10 cellular contexts compared by ENCODE assay signal in genomic region chr2:240997141-240997855, GRCh38. TPM values are rescaled to one million over a fixed set of nuclear protein-coding genes. Genes with fewer than 3 reads are reported as not detected.
A peak's percentile ranks its signal among the peaks of the same experiment; 100 is the strongest.
DNase-seq lines count a peak whose midpoint lies in the region; ATAC-seq, FAIRE-seq and TF ChIP-seq lines count a peak whose summit lies in the region.
"Had no signal": no experiment of that assay in that cellular context is flagged by ENCODE, and none has a peak within 500 bp of the region (broad histone marks: within the 10 kb centered on the region; RNA-seq: fewer than 3 reads in every experiment).

No MANE protein-coding gene starts in this region.

- H3K9ac ChIP-seq in endodermal cell (ENCODE audit: extremely low read depth, low read length, poor library complexity, severe bottlenecking) = no peak overlapping the region
- peak overlapping the region; percentile 59 for H3K9ac ChIP-seq in mucosa of stomach (ENCODE audit: low read length)

- DNase-seq in activated CD8-positive, alpha-beta T cell treated with anti-CD3 and anti-CD28 coated beads for 36 hours = no peak
- no peak for DNase-seq in activated CD8-positive, alpha-beta T cell treated with anti-CD3 and anti-CD28 coated beads, Interleukin-2, amount 10 ng/mL, durations not matched to agents 7 days and 5 days
- DNase-seq in endodermal cell (peak; percentile 44), upper lobe of left lung (peak in 1 of 2 donors; percentile 56), NCI-H748 treated with DMSO at 0.1 percent for 48 hours (lab: John Stamatoyannopoulos, UW) (no peak), GM10248 (ENCODE audit: extremely low spot score) (no peak), GM12892 (ENCODE audit: insufficient read length) (no peak)
- DNase-seq: activated effector memory CD4-positive, alpha-beta T cell treated with anti-CD3 and anti-CD28 coated beads, Interleukin-2, amount 50 U/mL, for 16 hours had no signal

- H3K27me3 ChIP-seq in endodermal cell (ENCODE audit: control insufficient read depth, insufficient read depth, low read length, poor library complexity, severe bottlenecking) (peaks cover 48% of the 10 kb centered on the region), mucosa of stomach (ENCODE audit: control insufficient read depth, insufficient read depth, low read length) (peaks cover 19% of the 10 kb centered on the region), upper lobe of left lung (no peaks in the 10 kb centered on the region)

- no peak for TF ChIP-seq EP300 in upper lobe of left lung (IDR thresholded peaks at IDR 0.05)

- peak overlapping the region; percentile 46 for H3K4me3 Mint-ChIP-seq in activated CD8-positive, alpha-beta T cell treated with anti-CD3 and anti-CD28 coated beads for 36 hours
- no peak overlapping the region for H3K4me3 Mint-ChIP-seq in activated CD8-positive, alpha-beta T cell treated with anti-CD3 and anti-CD28 coated beads, Interleukin-2, amount 10 ng/mL, durations not matched to agents 7 days and 5 days
- peak overlapping the region; percentile 38 for H3K4me3 Mint-ChIP-seq in endodermal cell

- WGBS in endodermal cell (ENCODE audit: insufficient coverage in 1 of 2, insufficient read length in 1 of 2), 2 experiments = 86 to 90% methylated on average over 13 to 16 of the region's 16 CpGs
- 30 to 39% methylated on average over 3 to 16 of the region's 16 CpGs for WGBS in upper lobe of left lung, 2 donors

- no peaks in the 10 kb centered on the region for H3K9me3 Mint-ChIP-seq in activated CD8-positive, alpha-beta T cell treated with anti-CD3 and anti-CD28 coated beads for 36 hours
- no peaks in the 10 kb centered on the region for H3K9me3 Mint-ChIP-seq in activated CD8-positive, alpha-beta T cell treated with anti-CD3 and anti-CD28 coated beads, Interleukin-2, amount 10 ng/mL, durations not matched to agents 7 days and 5 days (ENCODE audit: insufficient read depth)
- no peaks in the 10 kb centered on the region for H3K9me3 Mint-ChIP-seq in endodermal cell

- POLR2A ChIA-PET in activated CD8-positive, alpha-beta T cell treated with anti-CD3 and anti-CD28 coated beads for 36 hours (lab: Charles Lee) = interaction anchor here (0.6 kb wide), 1 partner anchor 15 kb away, joined by 3 read pairs; no protein-coding TSS in a partner anchor
- POLR2A ChIA-PET in activated CD8-positive, alpha-beta T cell treated with anti-CD3 and anti-CD28 coated beads, Interleukin-2, amount 10 ng/mL, durations not matched to agents 7 days and 5 days (lab: Charles Lee) = no interaction called here
- POLR2A ChIA-PET in GM10248 (lab: Yijun Ruan, JAX) = no interaction called here

- no peak for ATAC-seq in activated CD8-positive, alpha-beta T cell treated with anti-CD3 and anti-CD28 coated beads for 36 hours
- no peak for ATAC-seq in activated CD8-positive, alpha-beta T cell treated with anti-CD3 and anti-CD28 coated beads, Interleukin-2, amount 10 ng/mL, durations not matched to agents 7 days and 5 days
- ATAC-seq in upper lobe of left lung (ENCODE audit: low FRiP score in 2 of 2) = no peak

- H3K27me3 Mint-ChIP-seq in activated CD8-positive, alpha-beta T cell treated with anti-CD3 and anti-CD28 coated beads for 36 hours = peaks cover 15% of the 10 kb centered on the region
- H3K27me3 Mint-ChIP-seq in activated CD8-positive, alpha-beta T cell treated with anti-CD3 and anti-CD28 coated beads, Interleukin-2, amount 10 ng/mL, durations not matched to agents 7 days and 5 days (ENCODE audit: low read depth) = peaks cover 25% of the 10 kb centered on the region
- peaks cover 31% of the 10 kb centered on the region for H3K27me3 Mint-ChIP-seq in endodermal cell (ENCODE audit: insufficient read depth)

- H3K9me3 ChIP-seq in endodermal cell (ENCODE audit: control insufficient read depth, low read length) (no peaks in the 10 kb centered on the region), mucosa of stomach (ENCODE audit: control insufficient read depth, low read length) (no peaks in the 10 kb centered on the region), upper lobe of left lung (no peaks in the 10 kb centered on the region)

- no peak overlapping the region for H3K4me3 ChIP-seq in endodermal cell (ENCODE audit: low read length)
- H3K4me3 ChIP-seq in mucosa of stomach (ENCODE audit: low read length) = peak overlapping the region; percentile 46
- H3K4me3 ChIP-seq in upper lobe of left lung = peak overlapping the region in 3 of 4 donors; percentile 76 to 83 (median 81)

- H3K27ac ChIP-seq in endodermal cell (ENCODE audit: low read depth, low read length) (no peak overlapping the region), upper lobe of left lung (peak overlapping the region; percentile 83 to 89 (median 89))

- intact Hi-C loops in activated CD8-positive, alpha-beta T cell treated with anti-CD3 and anti-CD28 coated beads for 36 hours (cut with micrococcal nuclease) = no loop called here

- CTCF ChIA-PET in activated CD8-positive, alpha-beta T cell treated with anti-CD3 and anti-CD28 coated beads for 36 hours (lab: Charles Lee) = no interaction called here
- CTCF ChIA-PET in activated CD8-positive, alpha-beta T cell treated with anti-CD3 and anti-CD28 coated beads, Interleukin-2, amount 10 ng/mL, durations not matched to agents 7 days and 5 days (lab: Charles Lee) = interaction anchor here (0.8 kb wide), 1 partner anchor 13 kb away, joined by 3 read pairs; no protein-coding TSS in a partner anchor
- CTCF ChIA-PET in GM10248 (lab: Yijun Ruan, JAX) = no interaction called here

- no peak overlapping the region for H3K27ac Mint-ChIP-seq in activated CD8-positive, alpha-beta T cell treated with anti-CD3 and anti-CD28 coated beads for 36 hours
- H3K27ac Mint-ChIP-seq in activated CD8-positive, alpha-beta T cell treated with anti-CD3 and anti-CD28 coated beads, Interleukin-2, amount 10 ng/mL, durations not matched to agents 7 days and 5 days = no peak overlapping the region
- H3K27ac Mint-ChIP-seq in endodermal cell = no peak overlapping the region
- H3K27ac Mint-ChIP-seq: stimulated activated memory B cell treated with anti-CD40 and anti-IgM and Interleukin-4, amounts not matched to agents 10 μg/mL and 1 μg/mL and 100 μg/mL, for 72 hours had no signal

- no peaks in the 10 kb centered on the region for H3K36me3 Mint-ChIP-seq in activated CD8-positive, alpha-beta T cell treated with anti-CD3 and anti-CD28 coated beads for 36 hours (ENCODE audit: low read depth)
- no peaks in the 10 kb centered on the region for H3K36me3 Mint-ChIP-seq in activated CD8-positive, alpha-beta T cell treated with anti-CD3 and anti-CD28 coated beads, Interleukin-2, amount 10 ng/mL, durations not matched to agents 7 days and 5 days (ENCODE audit: low read depth)
- no peaks in the 10 kb centered on the region for H3K36me3 Mint-ChIP-seq in endodermal cell (ENCODE audit: low read depth)
- H3K36me3 Mint-ChIP-seq: stimulated activated memory B cell treated with anti-CD40 and anti-IgM and Interleukin-4, amounts not matched to agents 10 μg/mL and 1 μg/mL and 100 μg/mL, for 72 hours had no signal

- no peak for TF ChIP-seq POLR2A in upper lobe of left lung (IDR thresholded peaks at IDR 0.05)
- TF ChIP-seq POLR2A in GM12892 (IDR thresholded peaks at IDR 0.05; ENCODE audit: low read depth, low read length) = no peak

- FAIRE-seq in GM12892 (lab: Jason Lieb, UNC) = no peak

- H3K36me3 ChIP-seq in endodermal cell (ENCODE audit: control insufficient read depth, insufficient read depth, low read length) = no peaks in the 10 kb centered on the region
- no peaks in the 10 kb centered on the region for H3K36me3 ChIP-seq in mucosa of stomach (ENCODE audit: control insufficient read depth, insufficient read depth, low read length)
- H3K36me3 ChIP-seq in upper lobe of left lung = peaks cover 0 to 10% (median 0%) of the 10 kb centered on the region in 4 donors

- H3K4me1 Mint-ChIP-seq in activated CD8-positive, alpha-beta T cell treated with anti-CD3 and anti-CD28 coated beads for 36 hours (ENCODE audit: low read depth) = peaks cover 6% of the 10 kb centered on the region
- H3K4me1 Mint-ChIP-seq in activated CD8-positive, alpha-beta T cell treated with anti-CD3 and anti-CD28 coated beads, Interleukin-2, amount 10 ng/mL, durations not matched to agents 7 days and 5 days (ENCODE audit: low read depth) = no peaks in the 10 kb centered on the region
- peaks cover 1% of the 10 kb centered on the region for H3K4me1 Mint-ChIP-seq in endodermal cell

- H3K4me1 ChIP-seq in endodermal cell (ENCODE audit: control insufficient read depth, insufficient read depth, low read length) = no peaks in the 10 kb centered on the region
- H3K4me1 ChIP-seq in mucosa of stomach (ENCODE audit: control insufficient read depth, insufficient read depth, low read length) = peaks cover 18% of the 10 kb centered on the region
- peaks cover 30 to 56% (median 46%) of the 10 kb centered on the region in 4 donors for H3K4me1 ChIP-seq in upper lobe of left lung

- TF ChIP-seq CTCF in activated CD8-positive, alpha-beta T cell treated with anti-CD3 and anti-CD28 coated beads for 36 hours (IDR thresholded peaks at IDR 0.05) = no peak
- TF ChIP-seq CTCF in endodermal cell (conservative IDR thresholded peaks at IDR 0.05) (no peak), upper lobe of left lung (IDR thresholded peaks at IDR 0.05) (no peak), GM10248 (IDR thresholded peaks at IDR 0.05; ENCODE audit: control extremely low read depth, extremely low read depth, low read depth, missing control alignments) (no peak)

RNA-seq across cellular contexts. Expression of gene SNED1, which starts 1.1 kb away (rescaled TPM):
- 1 to 10 TPM; 1.4 to 1.8 TPM for total RNA-seq in activated CD8-positive, alpha-beta T cell treated with anti-CD3 and anti-CD28 coated beads for 36 hours
- 1 to 10 TPM; 3.4 to 3.5 TPM for total RNA-seq in activated CD8-positive, alpha-beta T cell treated with anti-CD3 and anti-CD28 coated beads, Interleukin-2, amount 10 ng/mL, durations not matched to agents 7 days and 5 days
- total RNA-seq in endodermal cell = 1 to 10 TPM in 1 of 2 donors, under 1 TPM in 1; 0.66 to 4.5 TPM
- polyA plus RNA-seq in endodermal cell (2013, experiment 1 of 2) = 0.96 TPM
- polyA plus RNA-seq in endodermal cell (2013, experiment 2 of 2) = 0.25 TPM
- total RNA-seq in upper lobe of left lung = 100 to 1,000 TPM in 1 of 6 donors, 10 to 100 TPM in 5; 26.0 to 189 (median 38.9) TPM
- polyA plus RNA-seq in GM12892 (2012; ENCODE audit: missing spikeins) = 3.2 TPM

Comparison
In these comparisons a context has a peak if more than half of its experiments do, and no peak if none do; other contexts are left out.
1. RNA of gene SNED1, which starts 1.1 kb away (total RNA-seq): 26.0 to 189 TPM in upper lobe of left lung; 0.66 to 4.5 TPM in endodermal cell, 3.4 to 3.5 TPM in activated CD8-positive, alpha-beta T cell treated with anti-CD3 and anti-CD28 coated beads, Interleukin-2, amount 10 ng/mL, durations not matched to agents 7 days and 5 days and 1.4 to 1.8 TPM in activated CD8-positive, alpha-beta T cell treated with anti-CD3 and anti-CD28 coated beads for 36 hours; every median in the first group is over 4 times any median in the second.